8 cellular contexts compared by ENCODE assay signal in the genomic region with DNA sequence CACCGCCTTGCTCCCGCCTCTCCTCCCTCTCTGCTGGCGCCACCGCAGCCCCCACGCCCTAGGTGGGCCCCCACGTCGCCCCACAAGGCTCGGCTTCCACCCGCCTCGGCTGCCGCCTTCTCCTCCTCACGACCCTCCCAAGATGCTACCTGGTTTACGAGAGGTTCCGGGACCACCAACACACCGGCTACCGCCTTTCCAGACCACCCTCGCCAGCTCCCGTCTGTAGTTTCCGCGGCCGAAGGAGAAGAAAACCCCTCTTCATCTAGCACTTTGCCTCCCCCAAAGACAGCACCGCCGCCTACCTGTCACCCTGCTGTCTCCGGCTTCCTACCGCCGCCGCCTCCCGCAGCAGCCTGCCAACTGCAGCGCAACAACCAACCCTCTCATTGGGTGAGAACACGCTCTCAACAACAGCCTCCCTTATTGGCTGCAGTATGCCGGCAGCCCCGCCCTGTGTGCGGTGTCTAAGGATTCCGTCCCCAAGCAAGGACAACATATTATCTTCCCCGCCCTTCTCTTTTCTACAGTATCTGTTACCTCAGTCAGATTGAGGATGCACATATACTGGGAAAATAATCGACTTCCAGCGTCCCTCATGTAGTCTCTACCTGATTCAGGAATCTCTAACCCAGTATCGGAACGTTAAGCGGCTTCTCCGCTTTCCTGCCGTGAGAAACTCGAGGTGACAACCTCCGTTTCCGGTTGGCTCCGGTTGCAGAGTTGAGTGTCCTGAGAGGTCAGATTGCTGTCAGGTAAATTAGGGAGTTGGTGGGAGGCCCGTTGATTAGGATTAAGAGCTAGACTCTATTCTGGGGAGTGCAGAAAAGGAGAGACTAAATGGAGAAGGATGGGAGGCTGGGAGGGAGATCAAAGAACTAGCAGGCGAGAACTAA. TPM values are rescaled to one million over a fixed set of nuclear protein-coding genes. Genes with fewer than 3 reads are reported as not detected.
DNase-seq lines count a peak whose midpoint lies in the region; ATAC-seq lines count a peak whose summit lies in the region.

A gene (minus strand): TSS at position 367 of the 896 bp plus-strand sequence. CDS start 47,662 bp downstream, outside the sequence.
A gene (plus strand): TSS at position 697 of the 896 bp plus-strand sequence. CDS start 6,882 bp downstream, outside the sequence.

- peak; percentile 93 for ATAC-seq in GM19468 (IDR thresholded peaks at IDR 0.05; ENCODE audit: extremely low read depth, unreplicated experiment)

- DNase-seq in COLO829 (ENCODE audit: low spot score) (peak; percentile 96), HS-5 (ENCODE audit: low read depth) (peak; percentile 95), NK-92 (lab: John Stamatoyannopoulos, UW; ENCODE audit: unreplicated experiment) (peak; percentile 52), lung microvascular endothelial cell (ENCODE audit: low read depth in 2 of 2) (peak; percentile 97)
- peak; percentile 80 to 84 for DNase-seq in activated CD8-positive, alpha-beta memory T cell treated with anti-CD3 and anti-CD28 coated beads for 1 hour (ENCODE audit: extremely low read depth in 1 of 2, low read depth in 1 of 2)
- peak; percentile 87 for DNase-seq in effector CD8-positive, alpha-beta T cell (lab: John Stamatoyannopoulos, UW)
- peak; percentile 83 to 88 (median 85) for DNase-seq in stimulated activated CD4-positive, alpha-beta T cell treated with anti-CD3 and anti-CD28 coated beads, TNF-alpha, amount 100 ng/mL, for 48 hours (ENCODE audit: low read depth in 3 of 3)

RNA-seq across cellular contexts. Expression of the first gene that starts in this region (rescaled TPM):
- total RNA-seq in lung microvascular endothelial cell: 6.3 and 8.5 TPM in 2 replicates

RNA-seq across cellular contexts. Expression of the second gene that starts in this region (rescaled TPM):
- total RNA-seq in lung microvascular endothelial cell: 85.3 and 92.0 TPM in 2 replicates

Comparison
In these comparisons a context has a peak if more than half of its experiments do, and no peak if none do; other contexts are left out.
1. Peak in every context shown above with its lines: DNase-seq and ATAC-seq.